ENCODE assay signal across 11 cellular contexts in genomic region chr18:8212893-8213805, GRCh38.
DNase-seq lines count a peak whose midpoint lies in the region; ATAC-seq and TF ChIP-seq lines count a peak whose summit lies in the region.
"Had no signal": no experiment of that assay in that cellular context is flagged by ENCODE, and none has a peak within 500 bp of the region (broad histone marks: within the 10 kb centered on the region; RNA-seq: fewer than 3 reads in every experiment).

No MANE protein-coding gene starts in this region.

- peak overlapping the region; percentile 96 for H3K27ac Mint-ChIP-seq in chondrocyte (ENCODE audit: unreplicated experiment)
- H3K27ac Mint-ChIP-seq in activated T-helper 2 cell treated with anti-CD3 and anti-CD28 coated beads, Interferon-gamma antibody, Interleukin-2, Interleukin-4, amounts not matched to agents 10 μg/mL and 5 μg/mL and 100 μg/mL, durations not matched to agents 14 hours and 24 hours and 36 hours, result no peak overlapping the region
- H3K27ac Mint-ChIP-seq: activated CD8-positive, alpha-beta T cell treated with anti-CD3 and anti-CD28 coated beads, Interleukin-2, amount 10 ng/mL, durations not matched to agents 7 days and 5 days; stimulated activated naive CD8-positive, alpha-beta T cell treated with anti-CD3 and anti-CD28 coated beads, Interleukin-15, amount 100 ng/mL, for 72 hours had no signal

- TF ChIP-seq CTCF in chondrocyte (IDR thresholded peaks at IDR 0.05), result no peak

- no peaks in the 10 kb centered on the region for H3K36me3 Mint-ChIP-seq in chondrocyte (ENCODE audit: low read depth)
- no peaks in the 10 kb centered on the region for H3K36me3 Mint-ChIP-seq in activated T-helper 2 cell treated with anti-CD3 and anti-CD28 coated beads, Interferon-gamma antibody, Interleukin-2, Interleukin-4, amounts not matched to agents 10 μg/mL and 5 μg/mL and 100 μg/mL, durations not matched to agents 14 hours and 24 hours and 36 hours (ENCODE audit: low read depth)

- H3K4me1 Mint-ChIP-seq in chondrocyte (ENCODE audit: low read depth), result peaks cover 46% of the 10 kb centered on the region
- no peaks in the 10 kb centered on the region for H3K4me1 Mint-ChIP-seq in activated T-helper 2 cell treated with anti-CD3 and anti-CD28 coated beads, Interferon-gamma antibody, Interleukin-2, Interleukin-4, amounts not matched to agents 10 μg/mL and 5 μg/mL and 100 μg/mL, durations not matched to agents 14 hours and 24 hours and 36 hours (ENCODE audit: low read depth)
- H3K4me1 Mint-ChIP-seq: stimulated activated naive CD8-positive, alpha-beta T cell treated with anti-CD3 and anti-CD28 coated beads, Interleukin-15, amount 100 ng/mL, for 72 hours had no signal

- intact Hi-C loops in activated T-helper 2 cell treated with anti-CD3 and anti-CD28 coated beads, Interferon-gamma antibody, Interleukin-2, Interleukin-4, amounts not matched to agents 10 μg/mL and 5 μg/mL and 100 μg/mL, durations not matched to agents 14 hours and 24 hours and 36 hours (cut with micrococcal nuclease), result no loop called here

- H3K4me3 Mint-ChIP-seq in chondrocyte (ENCODE audit: unreplicated experiment), result no peak overlapping the region
- H3K4me3 Mint-ChIP-seq in activated T-helper 2 cell treated with anti-CD3 and anti-CD28 coated beads, Interferon-gamma antibody, Interleukin-2, Interleukin-4, amounts not matched to agents 10 μg/mL and 5 μg/mL and 100 μg/mL, durations not matched to agents 14 hours and 24 hours and 36 hours (ENCODE audit: low read depth), result no peak overlapping the region
- H3K4me3 Mint-ChIP-seq: activated CD8-positive, alpha-beta T cell treated with anti-CD3 and anti-CD28 coated beads, Interleukin-2, amount 10 ng/mL, durations not matched to agents 7 days and 5 days; stimulated activated naive CD8-positive, alpha-beta T cell treated with anti-CD3 and anti-CD28 coated beads, Interleukin-15, amount 100 ng/mL, for 72 hours had no signal

- in situ Hi-C loops in Caki2 (cut with HindIII; ENCODE audit: low pct_unique_long_range_greater_than_20kb, low sequenced_read_pairs), result no loop called here

- ATAC-seq in GM19023 (IDR thresholded peaks at IDR 0.05; ENCODE audit: unreplicated experiment) (no peak), GM21717 (IDR thresholded peaks at IDR 0.05; ENCODE audit: unreplicated experiment) (no peak), HG03460 (IDR thresholded peaks at IDR 0.05; ENCODE audit: unreplicated experiment) (no peak)
- ATAC-seq: activated CD8-positive, alpha-beta T cell treated with anti-CD3 and anti-CD28 coated beads, Interleukin-2, amount 10 ng/mL, durations not matched to agents 7 days and 5 days; stimulated activated naive CD8-positive, alpha-beta T cell treated with anti-CD3 and anti-CD28 coated beads, Interleukin-15, amount 100 ng/mL, for 72 hours had no signal

- H3K27me3 Mint-ChIP-seq in chondrocyte (ENCODE audit: low read depth), result no peaks in the 10 kb centered on the region
- H3K27me3 Mint-ChIP-seq in activated T-helper 2 cell treated with anti-CD3 and anti-CD28 coated beads, Interferon-gamma antibody, Interleukin-2, Interleukin-4, amounts not matched to agents 10 μg/mL and 5 μg/mL and 100 μg/mL, durations not matched to agents 14 hours and 24 hours and 36 hours (ENCODE audit: low read depth), result no peaks in the 10 kb centered on the region
- H3K27me3 Mint-ChIP-seq: stimulated activated naive CD8-positive, alpha-beta T cell treated with anti-CD3 and anti-CD28 coated beads, Interleukin-15, amount 100 ng/mL, for 72 hours had no signal

- DNase-seq in Caki2 (ENCODE audit: low read depth) (peak; percentile 86), LHCN-M2 (ENCODE audit: low read depth) (peak; percentile 92), chondrocyte (ENCODE audit: low spot score) (no peak), lung microvascular endothelial cell (ENCODE audit: low read depth in 2 of 2) (peak; percentile 63 to 71)
- no peak for DNase-seq in activated T-helper 2 cell treated with anti-CD3 and anti-CD28 coated beads, Interferon-gamma antibody, Interleukin-2, Interleukin-4, amounts not matched to agents 10 μg/mL and 5 μg/mL and 100 μg/mL, durations not matched to agents 14 hours and 24 hours and 36 hours (ENCODE audit: low spot score)
- DNase-seq: activated CD8-positive, alpha-beta T cell treated with anti-CD3 and anti-CD28 coated beads, Interleukin-2, amount 10 ng/mL, durations not matched to agents 7 days and 5 days; NCI-H1694 treated with DMSO at 0.1 percent for 48 hours; stimulated activated naive CD8-positive, alpha-beta T cell treated with anti-CD3 and anti-CD28 coated beads, Interleukin-15, amount 100 ng/mL, for 72 hours had no signal

- peaks cover 2% of the 10 kb centered on the region for H3K9me3 Mint-ChIP-seq in chondrocyte (ENCODE audit: low read depth)
- peaks cover 6% of the 10 kb centered on the region for H3K9me3 Mint-ChIP-seq in activated T-helper 2 cell treated with anti-CD3 and anti-CD28 coated beads, Interferon-gamma antibody, Interleukin-2, Interleukin-4, amounts not matched to agents 10 μg/mL and 5 μg/mL and 100 μg/mL, durations not matched to agents 14 hours and 24 hours and 36 hours

Comparison
In these comparisons a context has a peak if more than half of its experiments do, and no peak if none do; other contexts are left out.
1. DNase-seq: peak in Caki2 (single experiment), LHCN-M2 (single experiment) and lung microvascular endothelial cell (2 of 2); none in chondrocyte (single experiment) and activated T-helper 2 cell treated with anti-CD3 and anti-CD28 coated beads, Interferon-gamma antibody, Interleukin-2, Interleukin-4, amounts not matched to agents 10 μg/mL and 5 μg/mL and 100 μg/mL, durations not matched to agents 14 hours and 24 hours and 36 hours (single experiment).